ENCODE assay signal across 15 cellular contexts in the genomic region with DNA sequence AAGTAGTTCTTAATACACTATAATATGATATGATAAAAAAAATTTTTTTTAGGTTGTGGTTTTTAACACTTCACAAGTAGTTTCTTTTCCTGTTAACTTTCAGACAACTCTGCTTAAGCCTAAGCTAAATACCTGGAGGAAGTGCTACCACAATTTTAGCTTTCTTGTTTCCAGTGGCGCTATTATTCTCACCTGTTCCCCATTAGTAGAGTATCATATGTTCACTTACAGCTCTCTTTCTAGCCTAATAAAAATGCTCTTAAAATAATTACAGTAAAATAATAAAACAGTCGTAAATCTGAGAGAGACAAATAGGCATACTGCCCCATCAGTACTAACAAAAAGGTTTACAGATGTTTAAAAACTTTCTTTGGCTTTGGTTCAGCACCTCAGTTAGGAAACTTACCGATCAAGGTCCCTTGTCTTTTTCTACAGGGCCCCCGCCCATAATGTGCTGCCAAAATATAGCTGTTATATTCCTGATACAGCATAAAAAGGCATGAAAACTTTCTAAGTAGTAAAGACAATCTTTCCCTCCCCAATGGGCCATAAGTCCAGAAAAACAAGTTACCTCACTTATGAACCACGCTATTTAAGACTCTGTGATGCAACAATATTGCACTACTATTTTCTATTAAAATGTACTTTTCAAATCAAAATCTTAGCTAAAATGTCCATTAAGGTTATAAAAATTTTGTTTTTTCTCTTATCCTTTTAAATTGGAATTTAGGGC. TPM values are rescaled to one million over a fixed set of nuclear protein-coding genes. Genes with fewer than 3 reads are reported as not detected.
DNase-seq lines count a peak whose midpoint lies in the region; ATAC-seq and TF ChIP-seq lines count a peak whose summit lies in the region.
"Had no signal": no experiment of that assay in that cellular context is flagged by ENCODE, and none has a peak within 500 bp of the region (broad histone marks: within the 10 kb centered on the region; RNA-seq: fewer than 3 reads in every experiment).

No MANE protein-coding gene starts in this region.

- H3K36me3 Mint-ChIP-seq in CD8-positive, alpha-beta T cell, result no peaks in the 10 kb centered on the region
- H3K36me3 Mint-ChIP-seq in T-helper 17 cell (ENCODE audit: low read depth), result no peaks in the 10 kb centered on the region
- H3K36me3 Mint-ChIP-seq in naive thymus-derived CD8-positive, alpha-beta T cell, result no peaks in the 10 kb centered on the region

- peaks cover 22% of the 10 kb centered on the region for H3K4me1 ChIP-seq in CD8-positive, alpha-beta T cell (ENCODE audit: insufficient read depth, low read length)

- intact Hi-C loops in CD8-positive, alpha-beta T cell (cut with DNase I, micrococcal nuclease), result loop anchor here in 1 of 2 experiments (2.0 kb wide), 1 partner anchor 14 kb away; no protein-coding TSS in a partner anchor

- peaks cover 50% of the 10 kb centered on the region for H3K4me1 Mint-ChIP-seq in CD8-positive, alpha-beta T cell (ENCODE audit: low read depth)
- H3K4me1 Mint-ChIP-seq in T-helper 17 cell, result peaks cover 26% of the 10 kb centered on the region
- peaks cover 4 to 51% (median 39%) of the 10 kb centered on the region in 4 donors for H3K4me1 Mint-ChIP-seq in naive thymus-derived CD8-positive, alpha-beta T cell

- ATAC-seq in CD8-positive, alpha-beta T cell, result peak; percentile 64
- ATAC-seq in T-helper 17 cell, result peak; percentile 82
- peak; percentile 81 to 85 for ATAC-seq in naive thymus-derived CD8-positive, alpha-beta T cell
- ATAC-seq in GM21737 (IDR thresholded peaks at IDR 0.05; ENCODE audit: unreplicated experiment), result no peak
- ATAC-seq: pancreas had no signal

- no peak overlapping the region for H3K4me3 Mint-ChIP-seq in CD8-positive, alpha-beta T cell
- no peak overlapping the region for H3K4me3 Mint-ChIP-seq in T-helper 17 cell
- peak overlapping the region in 9 of 10 donors; percentile 11 to 70 (median 45) for H3K4me3 Mint-ChIP-seq in naive thymus-derived CD8-positive, alpha-beta T cell

- H3K9me3 Mint-ChIP-seq in CD8-positive, alpha-beta T cell, result no peaks in the 10 kb centered on the region
- no peaks in the 10 kb centered on the region for H3K9me3 Mint-ChIP-seq in naive thymus-derived CD8-positive, alpha-beta T cell

- H3K27me3 Mint-ChIP-seq in CD8-positive, alpha-beta T cell (ENCODE audit: low read depth), result no peaks in the 10 kb centered on the region
- no peaks in the 10 kb centered on the region for H3K27me3 Mint-ChIP-seq in T-helper 17 cell
- H3K27me3 Mint-ChIP-seq in naive thymus-derived CD8-positive, alpha-beta T cell, result no peaks in the 10 kb centered on the region

- POLR2A ChIA-PET in CD8-positive, alpha-beta T cell (lab: Charles Lee), result interaction anchor here (0.7 to 1.2 kb wide), 7 partner anchors 9 to 495 kb away, joined by 3 to 5 read pairs (median 3); no protein-coding TSS in a partner anchor
- POLR2A ChIA-PET in HEK293T (lab: Yijun Ruan, JAX), result interaction anchor here (1.3 to 5.4 kb wide), 2 partner anchors 28 to 89 kb away, joined by 3 to 15 read pairs; no protein-coding TSS in a partner anchor
- POLR2A ChIA-PET in naive thymus-derived CD8-positive, alpha-beta T cell (lab: Charles Lee), result interaction anchor here (0.5 to 3.9 kb wide), 8 partner anchors 9 to 1293 kb away, joined by 3 to 19 read pairs (median 4); no protein-coding TSS in a partner anchor

- H3K27ac ChIP-seq in CD8-positive, alpha-beta T cell (ENCODE audit: low read depth, low read length), result no peak overlapping the region
- H3K27ac ChIP-seq: esophagus squamous epithelium, pancreas had no signal

- no peaks in the 10 kb centered on the region for H3K36me3 ChIP-seq in CD8-positive, alpha-beta T cell (ENCODE audit: insufficient read depth, low read length)
- H3K36me3 ChIP-seq: esophagus squamous epithelium, pancreas had no signal

- no peaks in the 10 kb centered on the region for H3K27me3 ChIP-seq in CD8-positive, alpha-beta T cell (ENCODE audit: insufficient read depth, low read length)
- H3K27me3 ChIP-seq: esophagus squamous epithelium, pancreas had no signal

- no peak for TF ChIP-seq CTCF in CD8-positive, alpha-beta T cell (IDR thresholded peaks at IDR 0.05)

- no peak for DNase-seq in CD8-positive, alpha-beta T cell
- DNase-seq in HEK293T (ENCODE audit: extremely low spot score) (no peak), T-helper 17 cell (no peak), NCI-H146 (lab: John Stamatoyannopoulos, UW) (no peak), NCI-H1092 (lab: John Stamatoyannopoulos, UW) (no peak), NCI-H1092 treated with DMSO at 0.1 percent for 48 hours (lab: John Stamatoyannopoulos, UW) (no peak)
- peak in 3 of 10 donors; percentile 28 to 32 (median 32) for DNase-seq in naive thymus-derived CD8-positive, alpha-beta T cell
- DNase-seq: esophagus squamous epithelium; head of caudate nucleus; Kasumi-1; pancreas; Right ventricle myocardium superior; stimulated activated CD4-positive, alpha-beta T cell treated with anti-CD3 and anti-CD28 coated beads, Interleukin-4, amount 100 ng/mL, for 1 hour had no signal

- peak overlapping the region; percentile 64 for H3K27ac Mint-ChIP-seq in CD8-positive, alpha-beta T cell
- peak overlapping the region; percentile 90 for H3K27ac Mint-ChIP-seq in T-helper 17 cell
- peak overlapping the region; percentile 35 to 84 (median 58) for H3K27ac Mint-ChIP-seq in naive thymus-derived CD8-positive, alpha-beta T cell

- CTCF ChIA-PET in CD8-positive, alpha-beta T cell (lab: Charles Lee), result interaction anchor here (0.7 to 2.0 kb wide), 5 partner anchors 18 to 122 kb away, joined by 3 to 11 read pairs (median 4); no protein-coding TSS in a partner anchor
- CTCF ChIA-PET in HEK293T (lab: Yijun Ruan, JAX), result interaction anchor here (0.8 to 1.2 kb wide), 3 partner anchors 15 to 495 kb away, joined by 3 read pairs; no protein-coding TSS in a partner anchor

- H3K9me3 ChIP-seq in CD8-positive, alpha-beta T cell (ENCODE audit: low read length), result no peaks in the 10 kb centered on the region
- no peaks in the 10 kb centered on the region for H3K9me3 ChIP-seq in T-helper 17 cell (ENCODE audit: control insufficient read depth, low read length, poor library complexity, severe bottlenecking)
- H3K9me3 ChIP-seq: esophagus squamous epithelium, pancreas had no signal

- H3K4me3 ChIP-seq in CD8-positive, alpha-beta T cell (ENCODE audit: low read depth, low read length), result no peak overlapping the region
- H3K4me3 ChIP-seq: esophagus squamous epithelium, lung, pancreas had no signal

TF ChIP-seq in HEK293T, 16 proteins besides CTCF, POLR2A, EP300 and RAD21:
- no peak for TF ChIP-seq ELF4 (IDR thresholded peaks at IDR 0.05)
- TF ChIP-seq, protein P1, sequence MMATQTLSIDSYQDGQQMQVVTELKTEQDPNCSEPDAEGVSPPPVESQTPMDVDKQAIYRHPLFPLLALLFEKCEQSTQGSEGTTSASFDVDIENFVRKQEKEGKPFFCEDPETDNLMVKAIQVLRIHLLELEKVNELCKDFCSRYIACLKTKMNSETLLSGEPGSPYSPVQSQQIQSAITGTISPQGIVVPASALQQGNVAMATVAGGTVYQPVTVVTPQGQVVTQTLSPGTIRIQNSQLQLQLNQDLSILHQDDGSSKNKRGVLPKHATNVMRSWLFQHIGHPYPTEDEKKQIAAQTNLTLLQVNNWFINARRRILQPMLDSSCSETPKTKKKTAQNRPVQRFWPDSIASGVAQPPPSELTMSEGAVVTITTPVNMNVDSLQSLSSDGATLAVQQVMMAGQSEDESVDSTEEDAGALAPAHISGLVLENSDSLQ (IDR thresholded peaks at IDR 0.05), result peak; percentile 69
TF ChIP-seq in HEK293T: peak in this region for 1.

RNA-seq across cellular contexts. Expression of a gene that starts 57.9 kb away (rescaled TPM):
- total RNA-seq in CD8-positive, alpha-beta T cell, result 10 to 100 TPM; 53.5 to 56.4 TPM
- 10 to 100 TPM; 69.6 to 97.3 TPM for total RNA-seq in T-helper 17 cell
- total RNA-seq in naive thymus-derived CD8-positive, alpha-beta T cell, result 10 to 100 TPM; 35.0 to 38.3 TPM
- polyA plus RNA-seq in naive thymus-derived CD8-positive, alpha-beta T cell, result 10 to 100 TPM in 2 of 3 donors, 1 to 10 TPM in 1; 10.0 to 21.4 (median 19.4) TPM

RNA-seq across cellular contexts. Expression of a gene that starts 58.6 kb away (rescaled TPM):
- 1 to 10 TPM; 2.9 to 3.7 TPM for total RNA-seq in CD8-positive, alpha-beta T cell
- total RNA-seq in T-helper 17 cell, result 1 to 10 TPM; 4.6 to 9.7 TPM
- 1 to 10 TPM; 7.0 to 8.3 TPM for total RNA-seq in naive thymus-derived CD8-positive, alpha-beta T cell
- 1 to 10 TPM; 5.4 to 9.5 (median 6.2) TPM for polyA plus RNA-seq in naive thymus-derived CD8-positive, alpha-beta T cell

Comparison
In these comparisons a context has a peak if more than half of its experiments do, and no peak if none do; other contexts are left out.
1. H3K4me3 Mint-ChIP-seq: peak in naive thymus-derived CD8-positive, alpha-beta T cell (9 of 10); none in CD8-positive, alpha-beta T cell (single experiment) and T-helper 17 cell (single experiment).
2. Peak in every context shown above with its lines, with median percentiles within 50 percentile points of each other: H3K27ac Mint-ChIP-seq.